ENCODE assay signal across 18 cellular contexts in the genomic region with DNA sequence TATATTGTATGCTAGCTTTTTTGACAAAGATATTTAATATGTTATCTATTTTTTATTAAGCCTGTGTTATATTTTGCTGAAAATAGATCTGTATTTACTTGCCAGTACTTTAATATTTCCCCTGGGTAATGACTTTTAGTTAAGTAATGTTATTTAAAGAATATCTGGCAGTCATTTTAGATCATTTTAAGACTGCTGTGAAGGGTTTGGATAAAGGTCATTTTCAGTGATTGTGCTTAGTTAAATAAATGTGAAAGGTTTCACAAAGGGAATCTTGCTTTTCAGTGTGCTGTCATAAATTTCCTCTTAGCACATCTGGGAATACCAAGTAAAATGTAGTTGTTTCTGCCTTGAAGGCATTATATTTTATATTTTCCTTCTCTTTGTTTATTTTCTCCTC.
DNase-seq lines count a peak whose midpoint lies in the region; ATAC-seq, FAIRE-seq and TF ChIP-seq lines count a peak whose summit lies in the region.
"Had no signal": no experiment of that assay in that cellular context is flagged by ENCODE, and none has a peak within 500 bp of the region (broad histone marks: within the 10 kb centered on the region; RNA-seq: fewer than 3 reads in every experiment).

No MANE protein-coding gene starts in this region.

- CTCF ChIA-PET in HepG2 (lab: Yijun Ruan, JAX; ENCODE audit: low intra/inter-chr PET ratio, low total read pairs) = no interaction called here

- H3K27ac Mint-ChIP-seq in endothelial cell (ENCODE audit: unreplicated experiment) (peak overlapping the region; percentile 86), nephron (peak overlapping the region; percentile 25 to 79 (median 68)), type B pancreatic cell (peak overlapping the region; percentile 30)
- H3K27ac Mint-ChIP-seq: activated CD8-positive, alpha-beta T cell treated with anti-CD3 and anti-CD28 coated beads for 36 hours; activated naive CD8-positive, alpha-beta T cell treated with anti-CD3 and anti-CD28 coated beads for 36 hours; CD14-positive monocyte; stimulated activated memory B cell treated with anti-CD40 and anti-IgM and Interleukin-4, amounts not matched to agents 10 μg/mL and 1 μg/mL and 100 μg/mL, for 72 hours had no signal

- POLR2A ChIA-PET in HepG2 (lab: Yijun Ruan, JAX) = no interaction called here

- H3K4me3 ChIP-seq in heart left ventricle (peak overlapping the region in 5 of 12 donors; percentile 2 to 25 (median 3)), HepG2 (replicated peaks in 1 of 3; ENCODE audit: insufficient read depth in 1 of 3, low read depth in 2 of 3, low read length in 3 of 3) (no peak overlapping the region), mucosa of descending colon (no peak overlapping the region)
- H3K4me3 ChIP-seq: psoas muscle, transverse colon had no signal

- H3K27me3 ChIP-seq in heart left ventricle (no peaks in the 10 kb centered on the region), HepG2 (ENCODE audit: control insufficient read depth in 1 of 2, insufficient read depth in 2 of 2, low read length in 2 of 2) (no peaks in the 10 kb centered on the region)
- H3K27me3 ChIP-seq: transverse colon had no signal

- no peak for FAIRE-seq in HepG2 (lab: Jason Lieb, UNC)
- FAIRE-seq: bronchial epithelial cell had no signal

- no peak for TF ChIP-seq CTCF in heart left ventricle (IDR thresholded peaks at IDR 0.05)
- no peak for TF ChIP-seq CTCF in endothelial cell (IDR thresholded peaks at IDR 0.05; ENCODE audit: unreplicated experiment)
- TF ChIP-seq CTCF in nephron (IDR thresholded peaks at IDR 0.05; ENCODE audit: unreplicated experiment in 3 of 3) = no peak
- no peak for TF ChIP-seq CTCF in type B pancreatic cell (conservative IDR thresholded peaks at IDR 0.05)
- TF ChIP-seq CTCF in HepG2 (CRISPR knock-in tag; IDR thresholded peaks at IDR 0.05) = no peak
- no peak for TF ChIP-seq CTCF in mucosa of descending colon (IDR thresholded peaks at IDR 0.05)

- no peak for ATAC-seq in heart left ventricle
- no peak for ATAC-seq in left ventricle myocardium superior
- ATAC-seq in HepG2 = no peak
- ATAC-seq in mucosa of descending colon = no peak
- ATAC-seq: activated CD8-positive, alpha-beta T cell treated with anti-CD3 and anti-CD28 coated beads for 36 hours; left colon; psoas muscle; stimulated activated memory B cell treated with anti-CD40 and anti-IgM and Interleukin-4, amounts not matched to agents 10 μg/mL and 1 μg/mL and 100 μg/mL, for 72 hours had no signal

- H2AFZ ChIP-seq in HepG2 (ENCODE audit: low read length) = no peak overlapping the region

- intact Hi-C loops in heart left ventricle (cut with DNase I) (no loop called here), left ventricle myocardium superior (cut with micrococcal nuclease) (no loop called here), HepG2 (cut with micrococcal nuclease; ENCODE audit: unreplicated experiment) (loop anchor here (5.0 kb wide), 1 partner anchor 106 kb away; no protein-coding TSS in a partner anchor), mucosa of descending colon (cut with DNase I, micrococcal nuclease) (no loop called here)

- no peak for TF ChIP-seq RAD21 in HepG2 (CRISPR knock-in tag; IDR thresholded peaks at IDR 0.05)

- H3K36me3 ChIP-seq in heart left ventricle (no peaks in the 10 kb centered on the region), HepG2 (replicated peaks in 1 of 2; ENCODE audit: control insufficient read depth in 1 of 2, insufficient read depth in 2 of 2, low read length in 2 of 2) (no peaks in the 10 kb centered on the region), mucosa of descending colon (ENCODE audit: low read depth) (no peaks in the 10 kb centered on the region)
- H3K36me3 ChIP-seq: transverse colon had no signal

- BruUV-seq in HepG2 (replicated peaks; lab: Mats Ljungman, UMichigan) = no TSS peak

- no peaks in the 10 kb centered on the region for H3K79me2 ChIP-seq in HepG2 (ENCODE audit: insufficient read depth, low read length)

- no peak overlapping the region for H3K4me2 ChIP-seq in HepG2 (ENCODE audit: low read depth, low read length)

- no peak for TF ChIP-seq POLR2A in heart left ventricle (IDR thresholded peaks at IDR 0.05)
- TF ChIP-seq POLR2A in HepG2 (IDR thresholded peaks at IDR 0.05; ENCODE audit: insufficient read depth in 1 of 2, low read depth in 2 of 2, low read length in 2 of 2) = no peak

- H3K9ac ChIP-seq in HepG2 (ENCODE audit: insufficient read depth, low read depth, low read length) = no peak overlapping the region

- H3K27ac ChIP-seq in heart left ventricle (peak overlapping the region in 7 of 12 donors; percentile 2 to 39 (median 30)), HepG2 (ENCODE audit: extremely low read length, insufficient read depth, low read length) (no peak overlapping the region)
- H3K27ac ChIP-seq: psoas muscle, transverse colon had no signal

- H3K4me3 Mint-ChIP-seq in endothelial cell (ENCODE audit: unreplicated experiment) (no peak overlapping the region), nephron (peak overlapping the region in 1 of 3 experiments; percentile 27), type B pancreatic cell (no peak overlapping the region)
- H3K4me3 Mint-ChIP-seq: activated CD8-positive, alpha-beta T cell treated with anti-CD3 and anti-CD28 coated beads for 36 hours; activated naive CD8-positive, alpha-beta T cell treated with anti-CD3 and anti-CD28 coated beads for 36 hours; CD14-positive monocyte; stimulated activated memory B cell treated with anti-CD40 and anti-IgM and Interleukin-4, amounts not matched to agents 10 μg/mL and 1 μg/mL and 100 μg/mL, for 72 hours had no signal

- H4K20me1 ChIP-seq in HepG2 (ENCODE audit: insufficient read depth, low read length) = no peaks in the 10 kb centered on the region

- no peaks in the 10 kb centered on the region for H3K9me3 Mint-ChIP-seq in endothelial cell (ENCODE audit: unreplicated experiment)
- H3K9me3 Mint-ChIP-seq in nephron = no peaks in the 10 kb centered on the region
- no peaks in the 10 kb centered on the region for H3K9me3 Mint-ChIP-seq in type B pancreatic cell
- H3K9me3 Mint-ChIP-seq: activated CD8-positive, alpha-beta T cell treated with anti-CD3 and anti-CD28 coated beads for 36 hours; activated naive CD8-positive, alpha-beta T cell treated with anti-CD3 and anti-CD28 coated beads for 36 hours; stimulated activated memory B cell treated with anti-CD40 and anti-IgM and Interleukin-4, amounts not matched to agents 10 μg/mL and 1 μg/mL and 100 μg/mL, for 72 hours had no signal

- TF ChIP-seq EP300 in HepG2 (IDR thresholded peaks at IDR 0.05; ENCODE audit: low read depth in 2 of 2, low read length in 2 of 2) = no peak
- no peak for TF ChIP-seq EP300 in HepG2 (CRISPR knock-in tag; IDR thresholded peaks at IDR 0.05; ENCODE audit: borderline replicate concordance)

- H3K4me1 Mint-ChIP-seq in endothelial cell (ENCODE audit: unreplicated experiment) = peaks cover 10% of the 10 kb centered on the region
- H3K4me1 Mint-ChIP-seq in nephron = peaks cover 30% of the 10 kb centered on the region
- H3K4me1 Mint-ChIP-seq in type B pancreatic cell (ENCODE audit: unreplicated experiment) = peaks cover 33% of the 10 kb centered on the region
- H3K4me1 Mint-ChIP-seq: activated naive CD8-positive, alpha-beta T cell treated with anti-CD3 and anti-CD28 coated beads for 36 hours; CD14-positive monocyte; stimulated activated memory B cell treated with anti-CD40 and anti-IgM and Interleukin-4, amounts not matched to agents 10 μg/mL and 1 μg/mL and 100 μg/mL, for 72 hours had no signal

- H3K27me3 Mint-ChIP-seq in endothelial cell (ENCODE audit: unreplicated experiment) (no peaks in the 10 kb centered on the region), nephron (ENCODE audit: low read depth) (no peaks in the 10 kb centered on the region), type B pancreatic cell (no peaks in the 10 kb centered on the region)
- H3K27me3 Mint-ChIP-seq: activated CD8-positive, alpha-beta T cell treated with anti-CD3 and anti-CD28 coated beads for 36 hours; activated naive CD8-positive, alpha-beta T cell treated with anti-CD3 and anti-CD28 coated beads for 36 hours; stimulated activated memory B cell treated with anti-CD40 and anti-IgM and Interleukin-4, amounts not matched to agents 10 μg/mL and 1 μg/mL and 100 μg/mL, for 72 hours had no signal

- in situ Hi-C loops in HepG2 (cut with HindIII; ENCODE audit: extremely low pct_ligation_motif_present, low pct_unique_long_range_greater_than_20kb) = no loop called here

- no peaks in the 10 kb centered on the region for H3K36me3 Mint-ChIP-seq in endothelial cell (ENCODE audit: low read depth, unreplicated experiment)
- no peaks in the 10 kb centered on the region for H3K36me3 Mint-ChIP-seq in nephron (ENCODE audit: low read depth)
- no peaks in the 10 kb centered on the region for H3K36me3 Mint-ChIP-seq in type B pancreatic cell
- H3K36me3 Mint-ChIP-seq: activated naive CD8-positive, alpha-beta T cell treated with anti-CD3 and anti-CD28 coated beads for 36 hours; CD14-positive monocyte; stimulated activated memory B cell treated with anti-CD40 and anti-IgM and Interleukin-4, amounts not matched to agents 10 μg/mL and 1 μg/mL and 100 μg/mL, for 72 hours had no signal

- H3K9me3 ChIP-seq in heart left ventricle (peaks cover 0 to 2% (median 0%) of the 10 kb centered on the region in 12 donors), HepG2 (ENCODE audit: low read length) (no peaks in the 10 kb centered on the region), mucosa of descending colon (no peaks in the 10 kb centered on the region)
- H3K9me3 ChIP-seq: psoas muscle, transverse colon had no signal

- DNase-seq in heart left ventricle (no peak), left ventricle myocardium superior (no peak), endothelial cell (ENCODE audit: low spot score) (no peak), type B pancreatic cell (ENCODE audit: extremely low spot score, unreplicated experiment) (no peak), NCI-H226 (no peak), HepG2 (ENCODE audit: low spot score) (no peak), mucosa of descending colon (no peak)
- DNase-seq: activated CD8-positive, alpha-beta T cell treated with anti-CD3 and anti-CD28 coated beads for 36 hours; activated naive CD8-positive, alpha-beta T cell treated with anti-CD3 and anti-CD28 coated beads for 36 hours; activated T-cell treated with anti-CD3 and anti-CD28 coated beads, Interleukin-2, amount 50 U/mL, for 48 hours; DMS 273 treated with DMSO at 0.1 percent for 48 hours; left colon; psoas muscle; transverse colon had no signal

- peaks cover 0 to 16% (median 4%) of the 10 kb centered on the region in 12 donors for H3K4me1 ChIP-seq in heart left ventricle
- peaks cover 12% of the 10 kb centered on the region; the same call in 1 of the 2 replicates for H3K4me1 ChIP-seq in HepG2 (ENCODE audit: insufficient read depth, low read length)
- H3K4me1 ChIP-seq in mucosa of descending colon (ENCODE audit: low read depth) = no peaks in the 10 kb centered on the region

TF ChIP-seq in HepG2, 621 proteins besides CTCF, POLR2A, EP300 and RAD21 (continues in another document):
- TF ChIP-seq YEATS2 (CRISPR knock-in tag; IDR thresholded peaks at IDR 0.05; ENCODE audit: borderline replicate concordance) = no peak
- no peak for TF ChIP-seq MXD4 (CRISPR knock-in tag; IDR thresholded peaks at IDR 0.05)
- TF ChIP-seq HNRNPK (IDR thresholded peaks at IDR 0.05; ENCODE audit: low read depth, low read length, poor library complexity, severe bottlenecking) = no peak
- TF ChIP-seq SP4 (CRISPR knock-in tag; IDR thresholded peaks at IDR 0.05) = no peak

Comparison
In these comparisons a context has a peak if more than half of its experiments do, and no peak if none do; other contexts are left out.
1. H3K27ac Mint-ChIP-seq: peak in every context shown above with its lines; median percentile 86 in endothelial cell; 68 in nephron; 30 in type B pancreatic cell.